18 cellular contexts compared by ENCODE assay signal in genomic region chr17:50048988-50049387, GRCh38. TPM values are rescaled to one million over a fixed set of nuclear protein-coding genes. Genes with fewer than 3 reads are reported as not detected.
DNase-seq lines count a peak whose midpoint lies in the region; ATAC-seq, FAIRE-seq and TF ChIP-seq lines count a peak whose summit lies in the region.
"Had no signal": no experiment of that assay in that cellular context is flagged by ENCODE, and none has a peak within 500 bp of the region (broad histone marks: within the 10 kb centered on the region; RNA-seq: fewer than 3 reads in every experiment).

No MANE protein-coding gene starts in this region.

- no peak overlapping the region for H2BK120ac ChIP-seq in H1 (replicated peaks; ENCODE audit: low read depth, low read length)

- H4K20me1 ChIP-seq in H1 (replicated peaks in 1 of 2; ENCODE audit: control insufficient read depth in 1 of 2, insufficient read depth in 2 of 2, low read length in 2 of 2), result no peaks in the 10 kb centered on the region

- 0 out of 2 replicates have a peak overlapping the region, but pooled peaks have one; percentile 81 for H2BK12ac ChIP-seq in H1 (ENCODE audit: low read depth, low read length)

- TF ChIP-seq EP300 in H1 (IDR thresholded peaks at IDR 0.05; ENCODE audit: borderline replicate concordance in 1 of 2, low read depth in 2 of 2, low read length in 2 of 2), result no peak

- TF ChIP-seq RAD21 in H1 (IDR thresholded peaks at IDR 0.05 in 1 of 2, conservative IDR thresholded peaks at IDR 0.05 in 1 of 2; ENCODE audit: low read depth in 2 of 2, low read length in 2 of 2), result no peak

- H3K18ac ChIP-seq in H1 (ENCODE audit: extremely low read depth, low read length), result no peak overlapping the region

- no peaks in the 10 kb centered on the region for H3K79me2 ChIP-seq in H1 (ENCODE audit: control insufficient read depth in 1 of 2, insufficient read depth in 2 of 2, low read length in 2 of 2)

- FAIRE-seq in H1 (lab: Jason Lieb, UNC), result no peak
- FAIRE-seq: GM19239 had no signal

- 0 out of 2 replicates have a peak overlapping the region, but pooled peaks have one; percentile 2 for H2BK15ac ChIP-seq in H1 (ENCODE audit: low read length)

- 0 out of 2 replicates have a peak overlapping the region, but pooled peaks have one; percentile 55 for H2BK20ac ChIP-seq in H1 (ENCODE audit: low read length)

- no peak overlapping the region for H3K9ac ChIP-seq in H1 (replicated peaks in 1 of 4; ENCODE audit: extremely low read depth in 1 of 4, low read depth in 3 of 4, low read length in 3 of 4)

- no peak overlapping the region for H3K4me3 Mint-ChIP-seq in activated CD4-positive, alpha-beta memory T cell treated with anti-CD3 and anti-CD28 coated beads for 36 hours
- no peak overlapping the region for H3K4me3 Mint-ChIP-seq in activated CD4-positive, alpha-beta memory T cell treated with anti-CD3 and anti-CD28 coated beads, Interleukin-2, amount 10 ng/mL, durations not matched to agents 7 days and 5 days

- TF ChIP-seq CTCF in Panc1 (IDR thresholded peaks at IDR 0.05) (no peak), H1 (IDR thresholded peaks at IDR 0.05; ENCODE audit: control extremely low read depth in 1 of 3, insufficient read depth in 1 of 3, low read depth in 1 of 3, low read length in 3 of 3) (no peak)

- H3K9me3 ChIP-seq in Panc1 (ENCODE audit: control insufficient read depth, insufficient read depth, low read depth, low read length), result no peaks in the 10 kb centered on the region
- no peaks in the 10 kb centered on the region for H3K9me3 ChIP-seq in H1 (ENCODE audit: insufficient read depth in 2 of 2, low read depth in 1 of 2, low read length in 1 of 2)
- H3K9me3 ChIP-seq: HAP-1 had no signal

- H2AK5ac ChIP-seq in H1 (ENCODE audit: low read depth, low read length), result no peak overlapping the region

- H3K27ac Mint-ChIP-seq in activated CD4-positive, alpha-beta memory T cell treated with anti-CD3 and anti-CD28 coated beads for 36 hours, result peak overlapping the region; percentile 14
- no peak overlapping the region for H3K27ac Mint-ChIP-seq in activated CD4-positive, alpha-beta memory T cell treated with anti-CD3 and anti-CD28 coated beads, Interleukin-2, amount 10 ng/mL, durations not matched to agents 7 days and 5 days

- H3K4me2 ChIP-seq in H1 (ENCODE audit: insufficient read depth in 1 of 2, low read depth in 2 of 2, low read length in 2 of 2), result no peak overlapping the region

- intact Hi-C loops in activated CD4-positive, alpha-beta memory T cell treated with anti-CD3 and anti-CD28 coated beads for 36 hours (cut with micrococcal nuclease), result no loop called here
- intact Hi-C loops in Panc1 (cut with micrococcal nuclease; ENCODE audit: unreplicated experiment), result no loop called here
- intact Hi-C loops in sciatic nerve (cut with DNase I), result no loop called here

- H3K23ac ChIP-seq in H1 (ENCODE audit: insufficient read length), result no peak overlapping the region

- H3K23me2 ChIP-seq in H1 (ENCODE audit: low read depth, low read length), result no peaks in the 10 kb centered on the region

- in situ Hi-C loops in Panc1 (cut with HindIII; ENCODE audit: low pct_unique_long_range_greater_than_20kb, low sequenced_read_pairs), result no loop called here

- no peak for TF ChIP-seq POLR2A in H1 (IDR thresholded peaks at IDR 0.05; ENCODE audit: control extremely low read depth in 1 of 2, low read depth in 2 of 2, low read length in 2 of 2)

- no peak overlapping the region for H3K14ac ChIP-seq in H1 (ENCODE audit: insufficient read length)

- no peak overlapping the region for H2BK5ac ChIP-seq in H1 (ENCODE audit: low read depth, low read length)

- no peaks in the 10 kb centered on the region for H3K79me1 ChIP-seq in H1 (ENCODE audit: low read depth, low read length)

- H3K4me1 ChIP-seq in Panc1 (ENCODE audit: control insufficient read depth, insufficient read depth, low read length), result peaks cover 87% of the 10 kb centered on the region
- peaks cover 9 to 19% (median 15%) of the 10 kb centered on the region in 4 experiments for H3K4me1 ChIP-seq in H1 (replicated peaks in 1 of 4; ENCODE audit: control insufficient read depth in 3 of 4, insufficient read depth in 4 of 4, low read length in 3 of 4)
- H3K4me1 ChIP-seq: HAP-1 had no signal

- H3K4me3 ChIP-seq in Panc1 (ENCODE audit: low read depth in 2 of 2, low read length in 2 of 2) (no peak overlapping the region), H1 (ENCODE audit: extremely low read depth in 1 of 4, insufficient read depth in 2 of 4, low read depth in 3 of 4, low read length in 4 of 4) (no peak overlapping the region)
- H3K4me3 ChIP-seq: HAP-1 had no signal

- peaks cover 4% of the 10 kb centered on the region for H3K27me3 Mint-ChIP-seq in activated CD4-positive, alpha-beta memory T cell treated with anti-CD3 and anti-CD28 coated beads for 36 hours
- peaks cover 5% of the 10 kb centered on the region for H3K27me3 Mint-ChIP-seq in activated CD4-positive, alpha-beta memory T cell treated with anti-CD3 and anti-CD28 coated beads, Interleukin-2, amount 10 ng/mL, durations not matched to agents 7 days and 5 days

- peak overlapping the region; percentile 74 for H3K27ac ChIP-seq in Panc1 (ENCODE audit: low read length)
- no peak overlapping the region for H3K27ac ChIP-seq in H1 (ENCODE audit: low read depth, low read length)
- H3K27ac ChIP-seq: HL-60 had no signal

- H3K36me3 Mint-ChIP-seq in activated CD4-positive, alpha-beta memory T cell treated with anti-CD3 and anti-CD28 coated beads for 36 hours, result no peaks in the 10 kb centered on the region
- H3K36me3 Mint-ChIP-seq in activated CD4-positive, alpha-beta memory T cell treated with anti-CD3 and anti-CD28 coated beads, Interleukin-2, amount 10 ng/mL, durations not matched to agents 7 days and 5 days (ENCODE audit: low read depth), result no peaks in the 10 kb centered on the region

- H3K4me1 Mint-ChIP-seq in activated CD4-positive, alpha-beta memory T cell treated with anti-CD3 and anti-CD28 coated beads for 36 hours (ENCODE audit: low read depth), result peaks cover 39% of the 10 kb centered on the region
- peaks cover 47% of the 10 kb centered on the region for H3K4me1 Mint-ChIP-seq in activated CD4-positive, alpha-beta memory T cell treated with anti-CD3 and anti-CD28 coated beads, Interleukin-2, amount 10 ng/mL, durations not matched to agents 7 days and 5 days

- ATAC-seq in Panc1, result no peak
- no peak for ATAC-seq in sciatic nerve
- ATAC-seq in GM19455 (IDR thresholded peaks at IDR 0.05; ENCODE audit: unreplicated experiment), result no peak

- no peak overlapping the region for H2AFZ ChIP-seq in H1 (ENCODE audit: low read length)

- H4K91ac ChIP-seq in H1 (replicated peaks; ENCODE audit: insufficient read length, low read length), result no peak overlapping the region

- CTCF ChIA-PET in activated CD4-positive, alpha-beta memory T cell treated with anti-CD3 and anti-CD28 coated beads for 36 hours (lab: Charles Lee), result no interaction called here
- CTCF ChIA-PET in activated CD4-positive, alpha-beta memory T cell treated with anti-CD3 and anti-CD28 coated beads, Interleukin-2, amount 10 ng/mL, durations not matched to agents 7 days and 5 days (lab: Charles Lee), result no interaction called here
- CTCF ChIA-PET in Panc1 (lab: Charles Lee), result no interaction called here
- CTCF ChIA-PET in H1 (lab: Charles Lee; ENCODE audit: partially characterized antibody), result interaction anchor here (0.9 kb wide), 1 partner anchor 24 kb away, joined by 3 read pairs; no protein-coding TSS in a partner anchor

- H4K5ac ChIP-seq in H1 (ENCODE audit: insufficient read length, low read depth, low read length), result no peak overlapping the region

- H3K4ac ChIP-seq in H1 (replicated peaks; ENCODE audit: insufficient read length, low read depth, low read length), result no peak overlapping the region

- H4K8ac ChIP-seq in H1 (ENCODE audit: extremely low read depth, insufficient read depth, low read length), result no peak overlapping the region

- DNase-seq in activated CD4-positive, alpha-beta memory T cell treated with anti-CD3 and anti-CD28 coated beads for 36 hours, result no peak
- no peak for DNase-seq in activated CD4-positive, alpha-beta memory T cell treated with anti-CD3 and anti-CD28 coated beads, Interleukin-2, amount 10 ng/mL, durations not matched to agents 7 days and 5 days
- DNase-seq in Panc1 (ENCODE audit: low read depth, low spot score) (no peak), H1 (ENCODE audit: low read depth in 1 of 2, low spot score in 2 of 2) (no peak), sciatic nerve (ENCODE audit: low spot score) (peak; percentile 43)
- no peak for DNase-seq in effector CD4-positive, alpha-beta T cell
- DNase-seq in effector CD8-positive, alpha-beta T cell (lab: John Stamatoyannopoulos, UW), result no peak
- DNase-seq: C1 segment of cervical spinal cord; NCI-H187 treated with DMSO at 0.1 percent for 48 hours; NK-92 treated with Interleukin-12 subunit alpha and Interleukin-12 subunit beta, amount 100 ng/mL, for 24 hours had no signal

- 85% methylated on average over 4 of the region's 4 CpGs; no CpG with 5 or more reads in 1 of the 2 experiments for WGBS in H1 (ENCODE audit: extremely low coverage in 1 of 2, insufficient coverage in 1 of 2, insufficient read length in 1 of 2, insufficient replicate concordance in 2 of 2, low coverage in 1 of 2, low lambda C conversion rate in 2 of 2, missing lambda C conversion rate in 1 of 2), 2 experiments

- H3K56ac ChIP-seq in H1 (replicated peaks; ENCODE audit: insufficient read length, low read depth, low read length), result no peak overlapping the region

- no peaks in the 10 kb centered on the region for H3K36me3 ChIP-seq in Panc1 (ENCODE audit: control insufficient read depth, insufficient read depth, low read length)
- no peaks in the 10 kb centered on the region for H3K36me3 ChIP-seq in H1 (ENCODE audit: control insufficient read depth in 2 of 4, insufficient read depth in 4 of 4, low read length in 3 of 4)
- H3K36me3 ChIP-seq: HAP-1 had no signal

- POLR2A ChIA-PET in activated CD4-positive, alpha-beta memory T cell treated with anti-CD3 and anti-CD28 coated beads for 36 hours (lab: Charles Lee), result no interaction called here
- POLR2A ChIA-PET in activated CD4-positive, alpha-beta memory T cell treated with anti-CD3 and anti-CD28 coated beads, Interleukin-2, amount 10 ng/mL, durations not matched to agents 7 days and 5 days (lab: Charles Lee), result no interaction called here
- POLR2A ChIA-PET in Panc1 (lab: Charles Lee), result no interaction called here
- POLR2A ChIA-PET in H1 (lab: Charles Lee; ENCODE audit: partially characterized antibody), result no interaction called here

- BruUV-seq in Panc1 (replicated peaks; lab: Mats Ljungman, UMichigan), result no TSS peak

- H3K9me3 Mint-ChIP-seq in activated CD4-positive, alpha-beta memory T cell treated with anti-CD3 and anti-CD28 coated beads for 36 hours, result no peaks in the 10 kb centered on the region
- H3K9me3 Mint-ChIP-seq in activated CD4-positive, alpha-beta memory T cell treated with anti-CD3 and anti-CD28 coated beads, Interleukin-2, amount 10 ng/mL, durations not matched to agents 7 days and 5 days, result no peaks in the 10 kb centered on the region

- H3K27me3 ChIP-seq in Panc1 (ENCODE audit: control insufficient read depth, insufficient read depth, low read length) (no peaks in the 10 kb centered on the region), H1 (replicated peaks in 1 of 4; ENCODE audit: control insufficient read depth in 3 of 4, extremely low read depth in 1 of 4, insufficient read depth in 3 of 4, low read length in 3 of 4) (no peaks in the 10 kb centered on the region)

RNA-seq across cellular contexts. Expression of gene ITGA3, which starts 6.9 kb away (rescaled TPM):
- total RNA-seq in activated CD4-positive, alpha-beta memory T cell treated with anti-CD3 and anti-CD28 coated beads for 36 hours, result 10 to 100 TPM; 15.8 to 17.6 TPM
- 10 to 100 TPM; 12.5 to 13.4 TPM for total RNA-seq in activated CD4-positive, alpha-beta memory T cell treated with anti-CD3 and anti-CD28 coated beads, Interleukin-2, amount 10 ng/mL, durations not matched to agents 7 days and 5 days
- 439 TPM for total RNA-seq in Panc1 (2021; ENCODE audit: unreplicated experiment)
- 291 TPM for polyA plus RNA-seq in Panc1 (2012; ENCODE audit: insufficient read length)
- 21.7 and 24.2 TPM in 2 replicates for total RNA-seq in H1 (2021; fragmentation: NEBNext Ultra II Directional; extraction: Animal tissue kit (Norgen Biotek cat#: 25700))
- polyA plus RNA-seq in H1 (2011; rRNA removed), result 24.0 and 34.4 TPM in 2 replicates
- 23.6 TPM for polyA plus RNA-seq in H1 (2011; cell fraction: cytosol; rRNA removed)
- polyA plus RNA-seq in H1 (2011; cell fraction: nucleus; rRNA removed), result 46.6 TPM
- polyA plus RNA-seq in H1 (2012, experiment 1 of 2), result 22.1 to 30.6 TPM (median 25.9 TPM) in 4 replicates
- polyA plus RNA-seq in H1 (2012, experiment 2 of 2), result 18.4 TPM
- polyA plus RNA-seq in H1 (2013, experiment 1 of 2), result 35.2 TPM
- polyA plus RNA-seq in H1 (2013, experiment 2 of 2), result 29.2 TPM
- 24.6 and 29.1 TPM in 2 replicates for polyA minus RNA-seq in H1 (2011; rRNA and poly(A)+ RNA removed)
- polyA minus RNA-seq in H1 (2011; cell fraction: cytosol; rRNA and poly(A)+ RNA removed), result 32.7 TPM
- 31.4 TPM for polyA minus RNA-seq in H1 (2011; cell fraction: nucleus; rRNA and poly(A)+ RNA removed)
- 70.1 TPM for total RNA-seq in sciatic nerve

RNA-seq across cellular contexts. Expression of gene PDK2, which starts 46.2 kb away (rescaled TPM):
- 10 to 100 TPM; 13.3 to 14.6 TPM for total RNA-seq in activated CD4-positive, alpha-beta memory T cell treated with anti-CD3 and anti-CD28 coated beads for 36 hours
- total RNA-seq in activated CD4-positive, alpha-beta memory T cell treated with anti-CD3 and anti-CD28 coated beads, Interleukin-2, amount 10 ng/mL, durations not matched to agents 7 days and 5 days, result 10 to 100 TPM; 19.6 to 23.4 TPM
- 46.0 TPM for total RNA-seq in Panc1 (2021; ENCODE audit: unreplicated experiment)
- 79.3 TPM for polyA plus RNA-seq in Panc1 (2012; ENCODE audit: insufficient read length)
- total RNA-seq in H1 (2021; fragmentation: NEBNext Ultra II Directional; extraction: Animal tissue kit (Norgen Biotek cat#: 25700)), result 17.8 and 18.3 TPM in 2 replicates
- polyA plus RNA-seq in H1 (2011; rRNA removed), result 121 and 154 TPM in 2 replicates
- 49.3 TPM for polyA plus RNA-seq in H1 (2011; cell fraction: cytosol; rRNA removed)
- polyA plus RNA-seq in H1 (2011; cell fraction: nucleus; rRNA removed), result 74.7 TPM
- 14.5 to 28.8 TPM (median 21.8 TPM) in 4 replicates for polyA plus RNA-seq in H1 (2012, experiment 1 of 2)
- polyA plus RNA-seq in H1 (2012, experiment 2 of 2), result 16.0 TPM
- polyA plus RNA-seq in H1 (2013, experiment 1 of 2), result 17.4 TPM
- polyA plus RNA-seq in H1 (2013, experiment 2 of 2), result 17.7 TPM
- 63.4 and 70.8 TPM in 2 replicates for polyA minus RNA-seq in H1 (2011; rRNA and poly(A)+ RNA removed)
- 22.0 TPM for polyA minus RNA-seq in H1 (2011; cell fraction: cytosol; rRNA and poly(A)+ RNA removed)
- polyA minus RNA-seq in H1 (2011; cell fraction: nucleus; rRNA and poly(A)+ RNA removed), result 45.0 TPM
- total RNA-seq in sciatic nerve, result 48.6 TPM

RNA-seq across cellular contexts. Expression of gene DLX3, which starts 54.0 kb away (rescaled TPM):
- not detected for total RNA-seq in activated CD4-positive, alpha-beta memory T cell treated with anti-CD3 and anti-CD28 coated beads for 36 hours
- total RNA-seq in activated CD4-positive, alpha-beta memory T cell treated with anti-CD3 and anti-CD28 coated beads, Interleukin-2, amount 10 ng/mL, durations not matched to agents 7 days and 5 days, result not detected
- total RNA-seq in Panc1 (2021; ENCODE audit: unreplicated experiment) (2.9 TPM), sciatic nerve (0.22 TPM)
- 1.9 TPM for polyA plus RNA-seq in Panc1 (2012; ENCODE audit: insufficient read length)
- 0.15 TPM in 1 of 2 replicates, not detected in the other for total RNA-seq in H1 (2021; fragmentation: NEBNext Ultra II Directional; extraction: Animal tissue kit (Norgen Biotek cat#: 25700))
- 0.06 and 0.20 TPM in 2 replicates for polyA plus RNA-seq in H1 (2011; rRNA removed)
- polyA plus RNA-seq in H1 (2011; cell fraction: cytosol; rRNA removed), result 0.12 TPM
- 0.29 TPM for polyA plus RNA-seq in H1 (2011; cell fraction: nucleus; rRNA removed)
- polyA plus RNA-seq in H1 (2012, experiment 1 of 2), result 0.15 to 0.25 TPM (median 0.25 TPM) in 3 of 4 replicates, not detected in the other
- 0.35 TPM for polyA plus RNA-seq in H1 (2012, experiment 2 of 2)
- polyA plus RNA-seq in H1 (2013, experiment 1 of 2), result 0.12 TPM
- polyA plus RNA-seq in H1 (2013, experiment 2 of 2), result 0.17 TPM
- 0.09 and 0.10 TPM in 2 replicates for polyA minus RNA-seq in H1 (2011; rRNA and poly(A)+ RNA removed)
- not detected for polyA minus RNA-seq in H1 (2011; cell fraction: cytosol; rRNA and poly(A)+ RNA removed)
- 1.3 TPM for polyA minus RNA-seq in H1 (2011; cell fraction: nucleus; rRNA and poly(A)+ RNA removed)
- total RNA-seq: A673, Daoy, OCI-LY7, SK-MEL-5 had no signal
